Comparison of ENCODE assay signal across 17 cellular contexts in the genomic region with DNA sequence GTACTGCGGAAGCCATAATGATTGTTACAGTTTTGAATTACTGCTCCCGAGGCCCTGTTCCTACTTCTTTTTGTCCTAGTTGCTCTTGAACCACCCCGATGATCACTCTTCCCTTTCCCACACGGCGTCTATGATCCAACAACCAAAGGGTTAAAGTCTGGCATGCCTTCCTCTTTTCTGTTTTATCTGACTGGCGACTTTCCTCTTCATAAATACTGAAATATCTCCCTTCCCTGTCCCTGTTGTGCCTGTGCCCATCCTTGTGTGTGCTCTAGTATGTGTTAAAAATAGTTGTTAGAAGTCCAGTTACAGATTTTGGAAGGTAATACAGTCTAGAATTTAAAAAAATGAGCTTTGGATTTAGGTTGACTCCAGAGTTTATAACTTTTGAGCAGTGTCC.
DNase-seq lines count a peak whose midpoint lies in the region; ATAC-seq and TF ChIP-seq lines count a peak whose summit lies in the region.
"Had no signal": no experiment of that assay in that cellular context is flagged by ENCODE, and none has a peak within 500 bp of the region (broad histone marks: within the 10 kb centered on the region; RNA-seq: fewer than 3 reads in every experiment).

No MANE protein-coding gene starts in this region.

- H3K27me3 ChIP-seq in right cardiac atrium (ENCODE audit: control insufficient read depth, insufficient read depth), result no peaks in the 10 kb centered on the region
- H3K27me3 ChIP-seq in suprapubic skin, result no peaks in the 10 kb centered on the region
- H3K27me3 ChIP-seq: SJSA1 had no signal

- peak; percentile 28 to 55 for ATAC-seq in right cardiac atrium
- ATAC-seq in stimulated activated naive CD8-positive, alpha-beta T cell treated with anti-CD3 and anti-CD28 coated beads, Interleukin-15, amount 100 ng/mL, for 72 hours, result no peak
- ATAC-seq: CD8-positive, alpha-beta T cell had no signal

- no peaks in the 10 kb centered on the region for H3K27me3 Mint-ChIP-seq in activated naive CD8-positive, alpha-beta T cell
- H3K27me3 Mint-ChIP-seq in stimulated activated naive CD8-positive, alpha-beta T cell treated with anti-CD3 and anti-CD28 coated beads, Interleukin-15, amount 100 ng/mL, for 72 hours, result no peaks in the 10 kb centered on the region
- no peaks in the 10 kb centered on the region for H3K27me3 Mint-ChIP-seq in CD14-positive monocyte (ENCODE audit: low read depth in 3 of 3)

- H3K4me3 Mint-ChIP-seq in activated naive CD8-positive, alpha-beta T cell, result no peak overlapping the region
- H3K4me3 Mint-ChIP-seq in stimulated activated naive CD8-positive, alpha-beta T cell treated with anti-CD3 and anti-CD28 coated beads, Interleukin-15, amount 100 ng/mL, for 72 hours, result peak overlapping the region; percentile 32 to 47
- no peak overlapping the region for H3K4me3 Mint-ChIP-seq in CD14-positive monocyte
- H3K4me3 Mint-ChIP-seq: CD8-positive, alpha-beta T cell had no signal

- no peak for TF ChIP-seq CTCF in suprapubic skin (IDR thresholded peaks at IDR 0.05)
- no peak for TF ChIP-seq CTCF in CD14-positive monocyte (IDR thresholded peaks at IDR 0.05)

- DNase-seq in NOMO-1 treated with DMSO at 0.1 percent for 48 hours (lab: John Stamatoyannopoulos, UW; ENCODE audit: unreplicated experiment) (peak; percentile 24), NOMO-1 treated with dmso at 0.1 percent for 144 hours (lab: John Stamatoyannopoulos, UW; ENCODE audit: unreplicated experiment) (no peak), right cardiac atrium (no peak), suprapubic skin (ENCODE audit: low spot score in 2 of 2) (no peak), erythroblast (lab: John Stamatoyannopoulos, UW) (no peak), CD14-positive monocyte (ENCODE audit: low spot score) (no peak)
- DNase-seq in stimulated activated naive CD8-positive, alpha-beta T cell treated with anti-CD3 and anti-CD28 coated beads, Interleukin-15, amount 100 ng/mL, for 72 hours, result no peak
- DNase-seq: 8988T; CD8-positive, alpha-beta T cell; effector CD4-positive, alpha-beta T cell; HCEC 1CT; lower lobe of right lung; NCI-H1417; NCI-H226; occipital lobe had no signal

- peaks cover 61% of the 10 kb centered on the region for H3K4me1 Mint-ChIP-seq in activated naive CD8-positive, alpha-beta T cell (ENCODE audit: low read depth)
- H3K4me1 Mint-ChIP-seq in stimulated activated naive CD8-positive, alpha-beta T cell treated with anti-CD3 and anti-CD28 coated beads, Interleukin-15, amount 100 ng/mL, for 72 hours, result peaks cover 64% of the 10 kb centered on the region
- H3K4me1 Mint-ChIP-seq in CD14-positive monocyte, result peaks cover 11% of the 10 kb centered on the region

- intact Hi-C loops in right cardiac atrium (cut with DNase I) (no loop called here), CD14-positive monocyte (cut with micrococcal nuclease) (no loop called here)

- H3K9me3 Mint-ChIP-seq in activated naive CD8-positive, alpha-beta T cell (ENCODE audit: low read depth), result no peaks in the 10 kb centered on the region
- H3K9me3 Mint-ChIP-seq in stimulated activated naive CD8-positive, alpha-beta T cell treated with anti-CD3 and anti-CD28 coated beads, Interleukin-15, amount 100 ng/mL, for 72 hours, result no peaks in the 10 kb centered on the region
- peaks cover 0 to 3% (median 0%) of the 10 kb centered on the region in 7 donors for H3K9me3 Mint-ChIP-seq in CD14-positive monocyte
- H3K9me3 Mint-ChIP-seq: CD8-positive, alpha-beta T cell had no signal

- H3K4me1 ChIP-seq in right cardiac atrium (ENCODE audit: control insufficient read depth, insufficient read depth, low read length) (peaks cover 5% of the 10 kb centered on the region), suprapubic skin (peaks cover 14% of the 10 kb centered on the region)
- H3K4me1 ChIP-seq: SJSA1 had no signal

- H3K27ac ChIP-seq in right cardiac atrium (ENCODE audit: low read length) (peak overlapping the region; percentile 83), suprapubic skin (no peak overlapping the region)
- H3K27ac ChIP-seq: lower lobe of right lung, SJSA1 had no signal

- no peaks in the 10 kb centered on the region for H3K9me3 ChIP-seq in right cardiac atrium (ENCODE audit: control insufficient read depth, low read length)
- no peaks in the 10 kb centered on the region for H3K9me3 ChIP-seq in suprapubic skin
- H3K9me3 ChIP-seq: lower lobe of right lung, SJSA1 had no signal

- H3K27ac Mint-ChIP-seq in activated naive CD8-positive, alpha-beta T cell, result peak overlapping the region; percentile 73
- H3K27ac Mint-ChIP-seq in stimulated activated naive CD8-positive, alpha-beta T cell treated with anti-CD3 and anti-CD28 coated beads, Interleukin-15, amount 100 ng/mL, for 72 hours, result peak overlapping the region in 1 of 2 donors; percentile 58
- H3K27ac Mint-ChIP-seq in CD14-positive monocyte, result peak overlapping the region in 1 of 7 donors; percentile 6
- H3K27ac Mint-ChIP-seq: CD8-positive, alpha-beta T cell had no signal

- 42% methylated on average over 6 of the region's 6 CpGs for WGBS in right cardiac atrium
- 63% methylated on average over 6 of the region's 6 CpGs for WGBS in suprapubic skin

- peaks cover 3% of the 10 kb centered on the region for H3K36me3 Mint-ChIP-seq in activated naive CD8-positive, alpha-beta T cell
- peaks cover 0 to 4% of the 10 kb centered on the region in 2 donors for H3K36me3 Mint-ChIP-seq in CD14-positive monocyte

- H3K4me3 ChIP-seq in right cardiac atrium (ENCODE audit: low read length) (no peak overlapping the region), suprapubic skin (no peak overlapping the region)
- H3K4me3 ChIP-seq: lower lobe of right lung, SJSA1 had no signal

- TF ChIP-seq EP300 in suprapubic skin (IDR thresholded peaks at IDR 0.05), result no peak

- no peak for TF ChIP-seq POLR2A in suprapubic skin (IDR thresholded peaks at IDR 0.05)
- no peak for TF ChIP-seq POLR2A in erythroblast (IDR thresholded peaks at IDR 0.05; ENCODE audit: low read length)

- H3K36me3 ChIP-seq in suprapubic skin, result no peaks in the 10 kb centered on the region
- H3K36me3 ChIP-seq: lower lobe of right lung had no signal

Comparison
In these comparisons a context has a peak if more than half of its experiments do, and no peak if none do; other contexts are left out.
1. H3K4me3 Mint-ChIP-seq: peak in stimulated activated naive CD8-positive, alpha-beta T cell treated with anti-CD3 and anti-CD28 coated beads, Interleukin-15, amount 100 ng/mL, for 72 hours (2 of 2); none in activated naive CD8-positive, alpha-beta T cell (single experiment) and CD14-positive monocyte (0 of 2).